Comparison of ENCODE assay signal across 14 cellular contexts in genomic region chrX:11789809-11790208, GRCh38. TPM values are rescaled to one million over a fixed set of nuclear protein-coding genes. Genes with fewer than 3 reads are reported as not detected.
DNase-seq lines count a peak whose midpoint lies in the region; ATAC-seq and TF ChIP-seq lines count a peak whose summit lies in the region.
"Had no signal": no experiment of that assay in that cellular context is flagged by ENCODE, and none has a peak within 500 bp of the region (broad histone marks: within the 10 kb centered on the region; RNA-seq: fewer than 3 reads in every experiment).

No MANE protein-coding gene starts in this region.

- TF ChIP-seq CTCF in GM12865 (IDR thresholded peaks at IDR 0.05; ENCODE audit: insufficient read depth, low read depth, low read length, missing control alignments) = no peak

- no peak overlapping the region for H4K8ac ChIP-seq in neuronal stem cell (ENCODE audit: low read depth, low read length)

- H3K4me3 ChIP-seq in GM12865 (ENCODE audit: low read depth, low read length) (no peak overlapping the region), neuronal stem cell (ENCODE audit: low read length in 2 of 2) (no peak overlapping the region)

- H2AFZ ChIP-seq in neuronal stem cell (ENCODE audit: low read length) = no peak overlapping the region

- peak; percentile 70 for DNase-seq in GM12865 (ENCODE audit: low read depth)
- no peak for DNase-seq in stimulated activated CD4-positive, alpha-beta T cell treated with anti-CD3 and anti-CD28 coated beads, Interleukin-2, amount 100 ng/mL, for 24 hours
- DNase-seq in GF-D8 (lab: John Stamatoyannopoulos, UW) = no peak
- no peak for DNase-seq in DMS153 treated with DMSO at 0.1 percent for 48 hours (lab: John Stamatoyannopoulos, UW; ENCODE audit: unreplicated experiment)
- DNase-seq in neuronal stem cell (ENCODE audit: low spot score) = no peak
- DNase-seq: activated CD4-positive, alpha-beta T cell treated with anti-CD3 and anti-CD28 coated beads for 4 hours; Calu3; immature natural killer cell; KG1; stimulated activated CD4-positive, alpha-beta T cell treated with anti-CD3 and anti-CD28 coated beads, Interleukin-12 subunit alpha, Interleukin-12 subunit beta, amount 100 ng/mL, for 4 hours; T-cell had no signal

- no peak overlapping the region for H3K23ac ChIP-seq in neuronal stem cell (ENCODE audit: low read depth, low read length, poor library complexity)

- no peak overlapping the region for H2BK15ac ChIP-seq in neuronal stem cell (ENCODE audit: low read length)

- no peak overlapping the region for H3K27ac ChIP-seq in neuronal stem cell (replicated peaks; ENCODE audit: low read length)

- ATAC-seq in GM19328 (IDR thresholded peaks at IDR 0.05; ENCODE audit: unreplicated experiment) (peak; percentile 34), HG02642 (IDR thresholded peaks at IDR 0.05; ENCODE audit: poor library complexity, unreplicated experiment) (peak; percentile 32), HG03565 (IDR thresholded peaks at IDR 0.05; ENCODE audit: unreplicated experiment) (peak; percentile 37)
- ATAC-seq: T-cell had no signal

- H3K9me3 ChIP-seq in neuronal stem cell (replicated peaks in 1 of 2; ENCODE audit: control insufficient read depth in 2 of 2, insufficient read depth in 1 of 2, low read depth in 1 of 2, low read length in 2 of 2) = no peaks in the 10 kb centered on the region

- no peaks in the 10 kb centered on the region for H3K79me1 ChIP-seq in neuronal stem cell (ENCODE audit: low read depth, low read length)

- no peak overlapping the region for H2BK5ac ChIP-seq in neuronal stem cell (ENCODE audit: low read length)

- no CpG with 5 or more reads among the region's 1 CpG for WGBS in neuronal stem cell (ENCODE audit: extremely low coverage in 2 of 2, insufficient read length in 2 of 2, insufficient replicate concordance in 1 of 2), 2 donors

- H2AK5ac ChIP-seq in neuronal stem cell (ENCODE audit: low read depth, low read length) = no peak overlapping the region

- H3K14ac ChIP-seq in neuronal stem cell (ENCODE audit: low read length) = no peak overlapping the region

- H3K36me3 ChIP-seq in neuronal stem cell (replicated peaks in 1 of 2; ENCODE audit: control insufficient read depth in 2 of 2, insufficient read depth in 2 of 2, low read length in 2 of 2) = no peaks in the 10 kb centered on the region

- no peak overlapping the region for H3K18ac ChIP-seq in neuronal stem cell (ENCODE audit: low read length)

- H3K4me2 ChIP-seq in neuronal stem cell (ENCODE audit: insufficient read depth, low read length, poor library complexity, severe bottlenecking) = no peak overlapping the region

- H3K4ac ChIP-seq in neuronal stem cell (ENCODE audit: low read length) = no peak overlapping the region

- no peak overlapping the region for H4K91ac ChIP-seq in neuronal stem cell (ENCODE audit: low read depth, low read length, poor library complexity)

- peaks cover 0 to 18% (median 0%) of the 10 kb centered on the region in 3 experiments for H3K27me3 ChIP-seq in neuronal stem cell (ENCODE audit: control insufficient read depth in 3 of 3, insufficient read depth in 3 of 3, low read depth in 1 of 3, low read length in 3 of 3)

- H3K9ac ChIP-seq in neuronal stem cell (ENCODE audit: low read depth, low read length, poor library complexity) = no peak overlapping the region

- no peak overlapping the region for H2BK12ac ChIP-seq in neuronal stem cell (ENCODE audit: low read length)

- H2BK120ac ChIP-seq in neuronal stem cell (ENCODE audit: low read depth, low read length) = no peak overlapping the region

- H3K4me1 ChIP-seq in neuronal stem cell (ENCODE audit: control insufficient read depth in 2 of 2, insufficient read depth in 1 of 2, low read depth in 1 of 2, low read length in 2 of 2) = no peaks in the 10 kb centered on the region

RNA-seq across cellular contexts. Expression of gene MSL3, which starts 31.8 kb away (rescaled TPM):
- 28.7 TPM for polyA plus RNA-seq in neuronal stem cell (2013, experiment 1 of 2)
- polyA plus RNA-seq in neuronal stem cell (2013, experiment 2 of 2) = 28.5 TPM
